18 cellular contexts compared by ENCODE assay signal in genomic region chr7:47191316-47191715, GRCh38.
"Had no signal": no experiment of that assay in that cellular context is flagged by ENCODE, and none has a peak within 500 bp of the region (broad histone marks: within the 10 kb centered on the region; RNA-seq: fewer than 3 reads in every experiment).

No MANE protein-coding gene starts in this region.

- ATAC-seq: activated CD8-positive, alpha-beta T cell treated with anti-CD3 and anti-CD28 coated beads for 36 hours; Panc1 had no signal

- H3K9me3 Mint-ChIP-seq: activated CD4-positive, alpha-beta T cell treated with anti-CD3 and anti-CD28 coated beads, Interleukin-2, amount 10 ng/mL, durations not matched to agents 24 days and 14 days; activated CD8-positive, alpha-beta T cell treated with anti-CD3 and anti-CD28 coated beads for 36 hours; activated naive CD4-positive, alpha-beta T cell treated with anti-CD3 and anti-CD28 coated beads, Interleukin-2, amount 50 U/mL, for 24 hours; activated naive CD8-positive, alpha-beta T cell treated with anti-CD3 and anti-CD28 coated beads, Interleukin-2, amount 10 ng/mL, durations not matched to agents 7 days and 5 days; activated T-helper 2 cell treated with anti-CD3 and anti-CD28 coated beads, Interferon-gamma antibody, Interleukin-2, Interleukin-4, amounts not matched to agents 10 μg/mL and 5 μg/mL and 100 μg/mL, durations not matched to agents 14 hours and 24 hours and 36 hours; T-helper 2 cell treated with Interferon-gamma antibody and Interleukin-4, amounts not matched to agents 5 μg/mL and 100 μg/mL, for 36 hours had no signal

- H3K4me3 Mint-ChIP-seq: activated CD4-positive, alpha-beta T cell treated with anti-CD3 and anti-CD28 coated beads, Interleukin-2, amount 10 ng/mL, durations not matched to agents 24 days and 14 days; activated CD8-positive, alpha-beta T cell treated with anti-CD3 and anti-CD28 coated beads for 36 hours; activated naive CD4-positive, alpha-beta T cell treated with anti-CD3 and anti-CD28 coated beads, Interleukin-2, amount 50 U/mL, for 24 hours; activated naive CD8-positive, alpha-beta T cell treated with anti-CD3 and anti-CD28 coated beads, Interleukin-2, amount 10 ng/mL, durations not matched to agents 7 days and 5 days; T-helper 2 cell treated with Interferon-gamma antibody and Interleukin-4, amounts not matched to agents 5 μg/mL and 100 μg/mL, for 36 hours had no signal

- H3K4me1 Mint-ChIP-seq: activated CD4-positive, alpha-beta T cell treated with anti-CD3 and anti-CD28 coated beads, Interleukin-2, amount 10 ng/mL, durations not matched to agents 24 days and 14 days; activated naive CD4-positive, alpha-beta T cell treated with anti-CD3 and anti-CD28 coated beads, Interleukin-2, amount 50 U/mL, for 24 hours; activated naive CD8-positive, alpha-beta T cell treated with anti-CD3 and anti-CD28 coated beads, Interleukin-2, amount 10 ng/mL, durations not matched to agents 7 days and 5 days had no signal

- H3K27ac Mint-ChIP-seq: activated CD4-positive, alpha-beta T cell treated with anti-CD3 and anti-CD28 coated beads, Interleukin-2, amount 10 ng/mL, durations not matched to agents 24 days and 14 days; activated CD8-positive, alpha-beta T cell treated with anti-CD3 and anti-CD28 coated beads for 36 hours; activated naive CD4-positive, alpha-beta T cell treated with anti-CD3 and anti-CD28 coated beads, Interleukin-2, amount 50 U/mL, for 24 hours; activated naive CD8-positive, alpha-beta T cell treated with anti-CD3 and anti-CD28 coated beads, Interleukin-2, amount 10 ng/mL, durations not matched to agents 7 days and 5 days; activated T-helper 2 cell treated with anti-CD3 and anti-CD28 coated beads, Interferon-gamma antibody, Interleukin-2, Interleukin-4, amounts not matched to agents 10 μg/mL and 5 μg/mL and 100 μg/mL, durations not matched to agents 14 hours and 24 hours and 36 hours; T-helper 2 cell treated with Interferon-gamma antibody and Interleukin-4, amounts not matched to agents 5 μg/mL and 100 μg/mL, for 36 hours had no signal

- DNase-seq: activated CD4-positive, alpha-beta T cell treated with anti-CD3 and anti-CD28 coated beads, Interleukin-2, amount 10 ng/mL, durations not matched to agents 24 days and 14 days; activated CD4-positive, alpha-beta T cell treated with anti-CD3 and anti-CD28 coated beads, Interleukin-2, amount 50 U/mL, for 4 hours; activated CD8-positive, alpha-beta T cell treated with anti-CD3 and anti-CD28 coated beads for 36 hours; activated gamma-delta T cell; activated naive CD4-positive, alpha-beta T cell treated with Interleukin-2 at 50 U/mL for 16 hours; activated naive CD8-positive, alpha-beta T cell treated with anti-CD3 and anti-CD28 coated beads, Interleukin-2, amount 10 ng/mL, durations not matched to agents 7 days and 5 days; activated T-cell treated with anti-CD3 and anti-CD28 coated beads, Interleukin-2, amount 50 U/mL, for 1 hour; NCI-H1105; NCI-H1417 treated with DMSO at 0.1 percent for 48 hours; NCI-H187 treated with DMSO at 0.1 percent for 48 hours; NCI-H2081; NCI-H2227 treated with DMSO at 0.1 percent for 48 hours; NCI-H446; NCI-H510A treated with DMSO at 0.1 percent for 48 hours had no signal

- H3K27me3 Mint-ChIP-seq: activated CD4-positive, alpha-beta T cell treated with anti-CD3 and anti-CD28 coated beads, Interleukin-2, amount 10 ng/mL, durations not matched to agents 24 days and 14 days; activated CD8-positive, alpha-beta T cell treated with anti-CD3 and anti-CD28 coated beads for 36 hours; activated naive CD8-positive, alpha-beta T cell treated with anti-CD3 and anti-CD28 coated beads, Interleukin-2, amount 10 ng/mL, durations not matched to agents 7 days and 5 days had no signal

- H3K36me3 Mint-ChIP-seq: activated naive CD4-positive, alpha-beta T cell treated with anti-CD3 and anti-CD28 coated beads, Interleukin-2, amount 50 U/mL, for 24 hours; activated naive CD8-positive, alpha-beta T cell treated with anti-CD3 and anti-CD28 coated beads, Interleukin-2, amount 10 ng/mL, durations not matched to agents 7 days and 5 days had no signal
